In the genomic region with DNA sequence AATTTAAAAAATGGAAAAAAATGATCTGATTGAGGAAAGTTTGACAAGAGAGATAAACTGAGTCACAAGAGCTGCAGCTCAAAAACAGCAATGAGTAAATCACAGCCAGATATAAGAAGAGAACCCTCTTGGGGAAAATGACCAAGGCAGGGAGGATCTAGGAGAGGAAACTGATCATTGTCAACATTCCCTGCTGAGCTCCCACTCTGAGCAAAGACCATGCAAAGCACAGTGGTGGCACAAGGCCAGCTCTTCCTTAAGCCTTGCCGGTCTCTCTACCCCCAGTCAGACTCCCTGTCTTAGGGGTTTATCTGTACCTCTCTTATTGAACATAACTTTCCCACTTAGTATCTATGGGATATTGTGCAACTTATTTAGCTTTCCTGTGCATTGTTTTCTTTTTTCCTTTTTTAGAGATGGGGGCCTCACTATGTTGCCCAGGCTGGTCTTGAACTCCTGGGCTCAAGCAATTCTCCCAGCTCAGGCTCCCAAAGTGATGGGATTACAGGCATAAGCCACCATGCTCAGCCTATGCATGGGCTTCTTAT, we compare ENCODE assay signal across 21 cellular contexts. TPM values are rescaled to one million over a fixed set of nuclear protein-coding genes. Genes with fewer than 3 reads are reported as not detected.
A peak's percentile ranks its signal among the peaks of the same experiment; 100 is the strongest.
DNase-seq lines count a peak whose midpoint lies in the region; ATAC-seq and TF ChIP-seq lines count a peak whose summit lies in the region.
"Had no signal": no experiment of that assay in that cellular context is flagged by ENCODE, and none has a peak within 500 bp of the region (broad histone marks: within the 10 kb centered on the region; RNA-seq: fewer than 3 reads in every experiment).

No MANE protein-coding gene starts in this region.

- no peak overlapping the region for H3K14ac ChIP-seq in IMR-90 (replicated peaks; ENCODE audit: low read depth, low read length)

- H3K4me3 Mint-ChIP-seq in T-helper 17 cell (no peak overlapping the region), nephron (no peak overlapping the region)
- H3K4me3 Mint-ChIP-seq: CD4-positive, alpha-beta T cell; IgD-negative memory B cell had no signal

- TF ChIP-seq RAD21 in IMR-90 (IDR thresholded peaks at IDR 0.05; ENCODE audit: low read length), result no peak

- no peak overlapping the region for H3K9ac ChIP-seq in IMR-90 (ENCODE audit: low read depth, low read length)
- H3K9ac ChIP-seq: BLaER1 treated with 17β-estradiol and CSF1 and Interleukin-3, amounts not matched to agents 10 nM and 100 nM; GM23248 had no signal

- H3K27ac ChIP-seq in IMR-90 (ENCODE audit: insufficient read depth, low read length), result no peak overlapping the region
- H3K27ac ChIP-seq in substantia nigra (ENCODE audit: low read depth, low read length, poor library complexity, severe bottlenecking), result no peak overlapping the region
- H3K27ac ChIP-seq: BLaER1 treated with 17β-estradiol and CSF1 and Interleukin-3, amounts not matched to agents 10 nM and 100 nM; GM23248; RWPE1 had no signal

- H3K9me3 Mint-ChIP-seq in nephron, result no peaks in the 10 kb centered on the region
- H3K9me3 Mint-ChIP-seq: CD4-positive, alpha-beta T cell; IgD-negative memory B cell had no signal

- H3K4me1 ChIP-seq in IMR-90 (ENCODE audit: control insufficient read depth, insufficient read depth, low read length), result peaks cover 3% of the 10 kb centered on the region; the same call in 1 of the 2 replicates

- peaks cover 5% of the 10 kb centered on the region for H3K27me3 Mint-ChIP-seq in T-helper 17 cell
- peaks cover 3% of the 10 kb centered on the region for H3K27me3 Mint-ChIP-seq in nephron (ENCODE audit: low read depth)
- H3K27me3 Mint-ChIP-seq: CD4-positive, alpha-beta T cell had no signal

- no peak overlapping the region for H2BK15ac ChIP-seq in IMR-90 (ENCODE audit: low read depth, low read length)

- no peaks in the 10 kb centered on the region for H4K20me1 ChIP-seq in IMR-90 (ENCODE audit: insufficient read depth, low read length)
- H4K20me1 ChIP-seq: BLaER1 treated with 17β-estradiol and CSF1 and Interleukin-3, amounts not matched to agents 10 nM and 100 nM had no signal

- peaks cover 4% of the 10 kb centered on the region; the same call in 1 of the 2 replicates for H3K9me1 ChIP-seq in IMR-90 (ENCODE audit: insufficient read depth, low read length)

- no peak for TF ChIP-seq POLR2A in IMR-90 (IDR thresholded peaks at IDR 0.05; ENCODE audit: low read depth, low read length)

- no peak overlapping the region for H2BK20ac ChIP-seq in IMR-90 (ENCODE audit: low read depth, low read length)

- no peak overlapping the region for H3K4me3 ChIP-seq in IMR-90 (ENCODE audit: insufficient read depth, low read depth, low read length)
- H3K4me3 ChIP-seq: BLaER1 treated with 17β-estradiol and CSF1 and Interleukin-3, amounts not matched to agents 10 nM and 100 nM; GM23248; HAP-1 had no signal

- H3K4ac ChIP-seq in IMR-90 (ENCODE audit: low read depth, low read length), result no peak overlapping the region

- peak overlapping the region; percentile 22 for H3K27ac Mint-ChIP-seq in T-helper 17 cell
- peak overlapping the region in 2 of 3 experiments; percentile 5 to 7 for H3K27ac Mint-ChIP-seq in nephron
- H3K27ac Mint-ChIP-seq: CD4-positive, alpha-beta T cell; IgD-negative memory B cell had no signal

- H3K36me3 ChIP-seq in IMR-90 (ENCODE audit: control insufficient read depth, insufficient read depth, low read length), result no peaks in the 10 kb centered on the region
- H3K36me3 ChIP-seq: BLaER1 treated with 17β-estradiol and CSF1 and Interleukin-3, amounts not matched to agents 10 nM and 100 nM; HAP-1 had no signal

- H3K36me3 Mint-ChIP-seq in T-helper 17 cell (ENCODE audit: low read depth), result no peaks in the 10 kb centered on the region
- no peaks in the 10 kb centered on the region for H3K36me3 Mint-ChIP-seq in nephron (ENCODE audit: low read depth)

- dilution Hi-C loops in IMR-90 (cut with HindIII; ENCODE audit: low sequenced_read_pairs, unreplicated experiment), result no loop called here

- no peak overlapping the region for H3K18ac ChIP-seq in IMR-90 (ENCODE audit: low read depth, low read length)

- no peak overlapping the region for H2BK5ac ChIP-seq in IMR-90 (ENCODE audit: low read depth, low read length, poor library complexity, severe bottlenecking)

- no peaks in the 10 kb centered on the region for H3K79me1 ChIP-seq in IMR-90 (ENCODE audit: low read depth in 1 of 2, low read length in 2 of 2)

- H2AFZ ChIP-seq in IMR-90 (replicated peaks; ENCODE audit: low read length, poor library complexity), result no peak overlapping the region
- H2AFZ ChIP-seq: GM23248 had no signal

- H2AK5ac ChIP-seq in IMR-90 (ENCODE audit: low read depth, low read length), result no peak overlapping the region

- DNase-seq in NCI-H82 (lab: John Stamatoyannopoulos, UW) (peak; percentile 14), NCI-H82 treated with DMSO at 0.1 percent for 48 hours (lab: John Stamatoyannopoulos, UW; ENCODE audit: unreplicated experiment) (no peak), IMR-90 (no peak), T-helper 17 cell (no peak), substantia nigra (lab: John Stamatoyannopoulos, UW) (no peak), NCI-H1048 (lab: John Stamatoyannopoulos, UW) (no peak)
- DNase-seq: AML-193; CD4-positive, alpha-beta T cell; DMS53; GM23248; NCI-H1105; NCI-H1436 treated with DMSO at 0.1 percent for 48 hours; NCI-H2029; NCI-H774; SHP77 had no signal

- H3K4me2 ChIP-seq in IMR-90 (ENCODE audit: low read depth, low read length), result no peak overlapping the region
- H3K4me2 ChIP-seq: BLaER1 treated with 17β-estradiol and CSF1 and Interleukin-3, amounts not matched to agents 10 nM and 100 nM had no signal

- H3K4me1 Mint-ChIP-seq in T-helper 17 cell (peaks cover 4% of the 10 kb centered on the region), nephron (peaks cover 40% of the 10 kb centered on the region)
- H3K4me1 Mint-ChIP-seq: IgD-negative memory B cell had no signal

- POLR2A ChIA-PET in IMR-90 (lab: Charles Lee; ENCODE audit: unreplicated experiment), result no interaction called here

- H3K56ac ChIP-seq in IMR-90 (ENCODE audit: extremely low read depth, insufficient read depth, low read length), result no peak overlapping the region

- TF ChIP-seq CTCF in IMR-90 (conservative IDR thresholded peaks at IDR 0.05; ENCODE audit: low read depth, low read length) (no peak), nephron (IDR thresholded peaks at IDR 0.05; ENCODE audit: unreplicated experiment in 3 of 3) (no peak)

- H4K91ac ChIP-seq in IMR-90 (ENCODE audit: insufficient read depth, low read depth, low read length), result no peak overlapping the region

- WGBS in IMR-90 (ENCODE audit: extremely low coverage in 2 of 2, insufficient read length in 1 of 2), 2 experiments, result no CpG with 5 or more reads among the region's 1 CpG

- H4K8ac ChIP-seq in IMR-90 (ENCODE audit: low read depth in 2 of 2, low read length in 2 of 2), result no peak overlapping the region

- no peak overlapping the region for H3K23ac ChIP-seq in IMR-90 (ENCODE audit: low read depth, low read length)

- H2AK9ac ChIP-seq in IMR-90 (replicated peaks; ENCODE audit: low read depth, low read length, poor library complexity), result no peak overlapping the region

- in situ Hi-C loops in IMR-90 (cut with MboI; ENCODE audit: low sequenced_read_pairs), result no loop called here

- no peak overlapping the region for H2BK120ac ChIP-seq in IMR-90 (ENCODE audit: low read depth, low read length)

- no peak overlapping the region for H4K5ac ChIP-seq in IMR-90 (ENCODE audit: low read depth, low read length)

- no peak for ATAC-seq in IMR-90 (ENCODE audit: low read depth)
- ATAC-seq in T-helper 17 cell, result no peak
- ATAC-seq: Panc1 had no signal

- no peaks in the 10 kb centered on the region for H3K27me3 ChIP-seq in IMR-90 (ENCODE audit: control insufficient read depth, insufficient read depth, low read length)
- H3K27me3 ChIP-seq: BLaER1 treated with 17β-estradiol and CSF1 and Interleukin-3, amounts not matched to agents 10 nM and 100 nM had no signal

- no TSS peak for BruUV-seq in IMR-90 (replicated peaks; lab: Mats Ljungman, UMichigan)

- no peaks in the 10 kb centered on the region for H3K9me3 ChIP-seq in IMR-90 (ENCODE audit: control insufficient read depth, insufficient read depth, low read length)
- no peaks in the 10 kb centered on the region for H3K9me3 ChIP-seq in T-helper 17 cell (ENCODE audit: control insufficient read depth, low read length, poor library complexity, severe bottlenecking)
- H3K9me3 ChIP-seq: BLaER1 treated with 17β-estradiol and CSF1 and Interleukin-3, amounts not matched to agents 10 nM and 100 nM; HAP-1 had no signal

- CTCF ChIA-PET in IMR-90 (lab: Yijun Ruan, JAX), result no interaction called here

- intact Hi-C loops in IMR-90 (cut with micrococcal nuclease), result no loop called here

TF ChIP-seq in IMR-90, 13 proteins besides CTCF, POLR2A, EP300 and RAD21:
- no peak for TF ChIP-seq ELK1 (IDR thresholded peaks at IDR 0.05; ENCODE audit: borderline replicate concordance, low read depth, low read length)
- TF ChIP-seq MXI1 (IDR thresholded peaks at IDR 0.05; ENCODE audit: borderline replicate concordance, low read depth, low read length), result no peak
- peak; percentile 55 for TF ChIP-seq CEBPB (IDR thresholded peaks at IDR 0.05; ENCODE audit: low read depth, low read length)

RNA-seq across cellular contexts. Expression of gene PPP1CB, which starts 54.0 kb away (rescaled TPM):
- 111 and 271 TPM in 2 replicates for total RNA-seq in IMR-90 (2012; rRNA removed)
- 20.4 and 37.7 TPM in 2 replicates for polyA plus RNA-seq in IMR-90 (2012; rRNA removed)
- polyA plus RNA-seq in IMR-90 (2012; cell fraction: cytosol; rRNA removed), result 9.2 and 10.0 TPM in 2 replicates
- polyA plus RNA-seq in IMR-90 (2012; cell fraction: nucleus; rRNA removed; ENCODE audit: low replicate concordance), result 4.0 and 16.3 TPM in 2 replicates
- total RNA-seq in T-helper 17 cell, result 100 to 1,000 TPM; 309 to 313 TPM
